36 cellular contexts compared by ENCODE assay signal in genomic region chr12:56885316-56885715, GRCh38. TPM values are rescaled to one million over a fixed set of nuclear protein-coding genes. Genes with fewer than 3 reads are reported as not detected.
"Had no signal": no experiment of that assay in that cellular context is flagged by ENCODE, and none has a peak within 500 bp of the region (broad histone marks: within the 10 kb centered on the region; RNA-seq: fewer than 3 reads in every experiment).

No MANE protein-coding gene starts in this region.

- H3K9me3 ChIP-seq: ascending aorta, body of pancreas had no signal

- FAIRE-seq: astrocyte, bronchial epithelial cell had no signal

- H3K27me3 ChIP-seq: adrenal gland, ascending aorta, body of pancreas, brain microvascular endothelial cell, breast epithelium, cardiac muscle cell had no signal

- H3K4me3 ChIP-seq: adrenal gland, ascending aorta, body of pancreas, breast epithelium, cardiac muscle cell had no signal

- H3K36me3 ChIP-seq: adrenal gland, ascending aorta, brain microvascular endothelial cell, breast epithelium, cardiac muscle cell had no signal

- H3K4me1 ChIP-seq: adrenal gland, ascending aorta, body of pancreas, breast epithelium had no signal

- DNase-seq: activated effector memory CD4-positive, alpha-beta T cell treated with anti-CD3 and anti-CD28 coated beads, Interleukin-2, amount 50 U/mL, for 16 hours; activated effector memory CD4-positive, alpha-beta T cell treated with Interleukin-2 at 50 U/mL for 16 hours; activated gamma-delta T cell; activated gamma-delta T cell treated with Interleukin-2 at 50 U/mL for 16 hours; activated naive CD4-positive, alpha-beta T cell; activated naive CD4-positive, alpha-beta T cell treated with anti-CD3 and anti-CD28 coated beads for 36 hours; activated naive CD4-positive, alpha-beta T cell treated with anti-CD3 and anti-CD28 coated beads, Interleukin-2, amount 10 ng/mL, durations not matched to agents 7 days and 5 days; activated naive CD4-positive, alpha-beta T cell treated with anti-CD3 and anti-CD28 coated beads, Interleukin-2, amount 50 U/mL, for 16 hours; activated naive CD4-positive, alpha-beta T cell treated with Interleukin-2 at 50 U/mL for 16 hours; activated naive CD8-positive, alpha-beta T cell treated with anti-CD3 and anti-CD28 coated beads for 36 hours; activated naive CD8-positive, alpha-beta T cell treated with anti-CD3 and anti-CD28 coated beads, Interleukin-2, amount 10 ng/mL, durations not matched to agents 7 days and 5 days; activated naive CD8-positive, alpha-beta T cell treated with anti-CD3 and anti-CD28 coated beads, Interleukin-2, amount 50 U/mL, for 24 hours; activated T-cell treated with anti-CD3 and anti-CD28 coated beads, Interleukin-2, amount 50 U/mL, for 4 hours; activated T-cell treated with anti-CD3 and anti-CD28 coated beads, Interleukin-2, amount 50 U/mL, for 48 hours; activated T-cell treated with anti-CD3 and anti-CD28 coated beads, Interleukin-2, amount 50 U/mL, for 72 hours; adrenal gland; amniotic stem cell; amygdala; anterior cingulate cortex; aorta; body of pancreas; brain microvascular endothelial cell; caudate nucleus; central memory CD4-positive, alpha-beta T cell; cerebellar nuclear complex had no signal

- ATAC-seq: activated naive CD4-positive, alpha-beta T cell treated with anti-CD3 and anti-CD28 coated beads, Interleukin-2, amount 50 U/mL, for 72 hours; activated naive CD8-positive, alpha-beta T cell treated with anti-CD3 and anti-CD28 coated beads, Interleukin-2, amount 50 U/mL, for 24 hours; activated T-cell treated with anti-CD3 and anti-CD28 coated beads, Interleukin-2, amount 50 U/mL, for 4 hours; activated T-cell treated with anti-CD3 and anti-CD28 coated beads, Interleukin-2, amount 50 U/mL, for 72 hours; activated T-helper 17 cell treated with anti-CD3 and anti-CD28 coated beads, Interleukin-2, amount 50 U/mL, for 72 hours; body of pancreas had no signal

- H3K27ac ChIP-seq: adrenal gland, ascending aorta, body of pancreas, brain microvascular endothelial cell, breast epithelium, cardiac muscle cell had no signal

RNA-seq across cellular contexts. Expression of gene SDR9C7, which starts 48.9 kb away (rescaled TPM):
- total RNA-seq: activated naive CD4-positive, alpha-beta T cell treated with anti-CD3 and anti-CD28 coated beads for 36 hours; activated naive CD4-positive, alpha-beta T cell treated with anti-CD3 and anti-CD28 coated beads, Interleukin-2, amount 50 U/mL, for 72 hours; activated naive CD8-positive, alpha-beta T cell treated with anti-CD3 and anti-CD28 coated beads for 36 hours; activated naive CD8-positive, alpha-beta T cell treated with anti-CD3 and anti-CD28 coated beads, Interleukin-2, amount 10 ng/mL, durations not matched to agents 7 days and 5 days; activated T-cell treated with anti-CD3 and anti-CD28 coated beads, Interleukin-2, amount 50 U/mL, for 4 hours; activated T-helper 1 cell treated with anti-CD3 and anti-CD28 coated beads, Interleukin-12 subunit alpha, Interleukin-12 subunit beta, Interleukin-2, Interleukin-4 antibody, amounts not matched to agents 30 ng/mL and 10 ng/mL and 1 ng/mL, durations not matched to agents 14 hours and 24 hours and 36 hours; activated T-helper 17 cell treated with anti-CD3 and anti-CD28 coated beads, Interleukin-2, amount 50 U/mL, for 72 hours; activated T-helper 2 cell treated with anti-CD3 and anti-CD28 coated beads, Interferon-gamma antibody, Interleukin-2, Interleukin-4, amounts not matched to agents 10 μg/mL and 5 μg/mL and 100 μg/mL, durations not matched to agents 14 hours and 24 hours and 36 hours; adrenal gland; ascending aorta; astrocyte; body of pancreas; breast epithelium; chondrocyte had no signal
- polyA plus RNA-seq: adipose tissue, adrenal gland had no signal
